In the genomic region with DNA sequence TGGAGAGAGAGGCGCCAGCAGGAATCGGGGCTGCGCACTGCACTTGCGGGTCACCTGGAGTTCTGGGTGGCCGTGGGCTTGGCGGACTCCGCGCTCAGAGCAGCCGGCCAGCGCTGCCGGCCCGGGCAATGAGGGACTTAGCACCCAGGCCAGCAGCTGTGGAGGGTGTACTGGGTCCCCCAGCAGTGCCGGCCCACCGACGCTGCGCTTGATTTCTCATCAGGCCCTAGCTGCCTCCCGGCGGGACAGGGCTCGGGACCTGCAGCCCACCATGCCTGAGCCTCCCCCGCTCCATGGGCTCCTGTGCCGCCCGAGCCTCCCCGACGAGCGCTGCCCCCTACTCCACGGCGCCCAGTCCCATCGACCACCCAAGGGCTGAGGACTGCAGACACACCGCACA, we compare ENCODE assay signal across 31 cellular contexts.
DNase-seq lines count a peak whose midpoint lies in the region; TF ChIP-seq lines count a peak whose summit lies in the region.
"Had no signal": no experiment of that assay in that cellular context is flagged by ENCODE, and none has a peak within 500 bp of the region (broad histone marks: within the 10 kb centered on the region; RNA-seq: fewer than 3 reads in every experiment).

No MANE protein-coding gene starts in this region.

- H3K36me3 Mint-ChIP-seq in chondrocyte (ENCODE audit: low read depth): no peaks in the 10 kb centered on the region
- H3K36me3 Mint-ChIP-seq: CD14-positive monocyte; CD4-positive, alpha-beta memory T cell; CD4-positive, CD25-positive, alpha-beta regulatory T cell; CD8-positive, alpha-beta memory T cell; CD8-positive, alpha-beta T cell had no signal

- H3K4me3 Mint-ChIP-seq in chondrocyte (ENCODE audit: unreplicated experiment): no peak overlapping the region
- H3K4me3 Mint-ChIP-seq: B cell; CD14-positive monocyte; CD4-positive, alpha-beta memory T cell; CD4-positive, alpha-beta T cell; CD4-positive, CD25-positive, alpha-beta regulatory T cell; CD8-positive, alpha-beta memory T cell; CD8-positive, alpha-beta T cell had no signal

- dilution Hi-C loops in mammary epithelial cell (cut with HindIII; ENCODE audit: low sequenced_read_pairs): no loop called here

- peaks cover 18% of the 10 kb centered on the region for H3K9me3 ChIP-seq in mesenchymal stem cell (ENCODE audit: control insufficient read depth, low read length)
- peaks cover 19% of the 10 kb centered on the region for H3K9me3 ChIP-seq in mammary epithelial cell (replicated peaks; ENCODE audit: insufficient read depth, low read length)
- H3K9me3 ChIP-seq in thyroid gland: no peaks in the 10 kb centered on the region
- H3K9me3 ChIP-seq: A549, BE2C, Caco-2 had no signal

- no peak overlapping the region for H2BK15ac ChIP-seq in mesenchymal stem cell (ENCODE audit: low read depth, poor library complexity, severe bottlenecking)

- H4K8ac ChIP-seq in mesenchymal stem cell (ENCODE audit: low read length): peak overlapping the region; percentile 60

- no peaks in the 10 kb centered on the region for H4K20me1 ChIP-seq in mammary epithelial cell (ENCODE audit: insufficient read depth, low read length)
- H4K20me1 ChIP-seq: BLaER1; BLaER1 treated with 17β-estradiol and CSF1 and Interleukin-3, amounts not matched to agents 10 nM and 100 nM had no signal

- no peaks in the 10 kb centered on the region for H3K79me2 ChIP-seq in mammary epithelial cell (ENCODE audit: insufficient read depth, low read length)

- H3K9me3 Mint-ChIP-seq in chondrocyte (ENCODE audit: low read depth): peaks cover 5% of the 10 kb centered on the region

- no peak overlapping the region for H3K4me3 ChIP-seq in mesenchymal stem cell (ENCODE audit: insufficient read depth in 1 of 2, low read depth in 1 of 2, low read length in 2 of 2)
- no peak overlapping the region for H3K4me3 ChIP-seq in mammary epithelial cell (replicated peaks in 1 of 3; ENCODE audit: insufficient read depth in 1 of 3, low read depth in 2 of 3, low read length in 3 of 3)
- H3K4me3 ChIP-seq in thyroid gland (replicated peaks in 1 of 3): no peak overlapping the region
- H3K4me3 ChIP-seq: A549; BLaER1; BLaER1 treated with 17β-estradiol and CSF1 and Interleukin-3, amounts not matched to agents 10 nM and 100 nM had no signal

- H3K4ac ChIP-seq in mesenchymal stem cell (ENCODE audit: low read depth in 1 of 2, low read length in 2 of 2): no peak overlapping the region

- no peak overlapping the region for H2BK5ac ChIP-seq in mesenchymal stem cell (ENCODE audit: low read depth, low read length, poor library complexity, severe bottlenecking)

- H2AFZ ChIP-seq in mesenchymal stem cell (ENCODE audit: low read depth, low read length): no peak overlapping the region
- H2AFZ ChIP-seq in mammary epithelial cell (ENCODE audit: low read depth, low read length): no peak overlapping the region

- no peak overlapping the region for H3K27ac Mint-ChIP-seq in chondrocyte (ENCODE audit: unreplicated experiment)
- H3K27ac Mint-ChIP-seq: B cell; CD14-positive monocyte; CD4-positive, alpha-beta memory T cell; CD4-positive, alpha-beta T cell; CD4-positive, CD25-positive, alpha-beta regulatory T cell; CD8-positive, alpha-beta memory T cell; CD8-positive, alpha-beta T cell had no signal

- no peak overlapping the region for H3K4me2 ChIP-seq in mesenchymal stem cell (ENCODE audit: low read length, poor library complexity, severe bottlenecking)
- no peak overlapping the region for H3K4me2 ChIP-seq in mammary epithelial cell (ENCODE audit: insufficient read depth, low read depth, low read length)
- H3K4me2 ChIP-seq: A549; BLaER1; BLaER1 treated with 17β-estradiol and CSF1 and Interleukin-3, amounts not matched to agents 10 nM and 100 nM had no signal

- H3K36me3 ChIP-seq in mesenchymal stem cell (ENCODE audit: control insufficient read depth in 1 of 2, insufficient read depth in 2 of 2, low read depth in 1 of 2, low read length in 2 of 2) (no peaks in the 10 kb centered on the region), mammary epithelial cell (ENCODE audit: insufficient read depth, low read length) (no peaks in the 10 kb centered on the region), thyroid gland (no peaks in the 10 kb centered on the region)
- H3K36me3 ChIP-seq: BE2C; BLaER1; BLaER1 treated with 17β-estradiol and CSF1 and Interleukin-3, amounts not matched to agents 10 nM and 100 nM had no signal

- H3K4me1 Mint-ChIP-seq in chondrocyte (ENCODE audit: low read depth): peaks cover 5% of the 10 kb centered on the region
- H3K4me1 Mint-ChIP-seq: B cell; CD4-positive, alpha-beta memory T cell; CD4-positive, CD25-positive, alpha-beta regulatory T cell; CD8-positive, alpha-beta memory T cell had no signal

- intact Hi-C loops in mammary epithelial cell (cut with micrococcal nuclease): no loop called here
- intact Hi-C loops in thyroid gland (cut with DNase I): no loop called here

- WGBS in mesenchymal stem cell: 96% methylated on average over 28 of the region's 29 CpGs
- 97% methylated on average over 14 of the region's 29 CpGs for WGBS in mammary epithelial cell (ENCODE audit: low coverage, missing lambda C conversion rate)
- WGBS in thyroid gland, 2 donors: 91 to 94% methylated on average over 10 to 17 of the region's 29 CpGs

- H3K23ac ChIP-seq in mesenchymal stem cell (ENCODE audit: low read length in 2 of 2): no peak overlapping the region

- H2BK12ac ChIP-seq in mesenchymal stem cell (ENCODE audit: low read length in 2 of 2): peak overlapping the region in 1 of 2 experiments; percentile 16

- H3K79me1 ChIP-seq in mesenchymal stem cell (replicated peaks; ENCODE audit: low read length, poor library complexity, severe bottlenecking): no peaks in the 10 kb centered on the region

- no peak overlapping the region for H2BK120ac ChIP-seq in mesenchymal stem cell (ENCODE audit: low read depth, low read length)

- CTCF ChIA-PET in mammary epithelial cell (lab: Charles Lee; ENCODE audit: low non-redundant PET): no interaction called here

- no peak for TF ChIP-seq POLR2A in thyroid gland (IDR thresholded peaks at IDR 0.05)

- in situ Hi-C loops in mammary epithelial cell (cut with MboI; ENCODE audit: low sequenced_read_pairs in 2 of 2): no loop called here

- peak; percentile 88 for DNase-seq in chondrocyte (ENCODE audit: low spot score)
- no peak for DNase-seq in mesenchymal stem cell
- DNase-seq in mammary epithelial cell: no peak
- no peak for DNase-seq in thyroid gland
- DNase-seq: 8988T; ACHN; AML-193; BE2C; C1 segment of cervical spinal cord; Caco-2; Calu3; CD4-positive, alpha-beta memory T cell; CD4-positive, alpha-beta T cell; CD4-positive, CD25-positive, alpha-beta regulatory T cell; CD8-positive, alpha-beta memory T cell; CD8-positive, alpha-beta T cell; COR-L47; DMS 273 treated with DMSO at 0.1 percent for 48 hours; DMS153; DMS53; DMS79; DMS79 treated with DMSO at 0.1 percent for 48 hours; DND-41; EL had no signal

- H2AK5ac ChIP-seq in mesenchymal stem cell (ENCODE audit: low read length, severe bottlenecking): no peak overlapping the region

- no peak overlapping the region for H3K9ac ChIP-seq in mesenchymal stem cell (ENCODE audit: low read length)
- no peak overlapping the region for H3K9ac ChIP-seq in mammary epithelial cell (ENCODE audit: insufficient read depth, low read length)
- H3K9ac ChIP-seq: BLaER1; BLaER1 treated with 17β-estradiol and CSF1 and Interleukin-3, amounts not matched to agents 10 nM and 100 nM had no signal

- peaks cover 4% of the 10 kb centered on the region for H3K27me3 Mint-ChIP-seq in chondrocyte (ENCODE audit: low read depth)
- H3K27me3 Mint-ChIP-seq: CD4-positive, alpha-beta T cell; CD4-positive, CD25-positive, alpha-beta regulatory T cell had no signal

- no peak for TF ChIP-seq CTCF in chondrocyte (IDR thresholded peaks at IDR 0.05)
- TF ChIP-seq CTCF in mammary epithelial cell (conservative IDR thresholded peaks at IDR 0.05 in 1 of 2, IDR thresholded peaks at IDR 0.05 in 1 of 2; ENCODE audit: extremely low read depth in 1 of 2, insufficient read depth in 1 of 2, low read depth in 1 of 2, low read length in 2 of 2): no peak
- no peak for TF ChIP-seq CTCF in thyroid gland (IDR thresholded peaks at IDR 0.05)

- H3K4me1 ChIP-seq in mesenchymal stem cell (ENCODE audit: control insufficient read depth, insufficient read depth, low read depth, low read length) (no peaks in the 10 kb centered on the region), mammary epithelial cell (ENCODE audit: insufficient read depth, low read length) (peaks cover 12% of the 10 kb centered on the region), thyroid gland (no peaks in the 10 kb centered on the region)
- H3K4me1 ChIP-seq: A549, BE2C, BLaER1, Caco-2 had no signal

- peak overlapping the region; percentile 45 for H4K91ac ChIP-seq in mesenchymal stem cell (ENCODE audit: low read length)

- H3K27ac ChIP-seq in mesenchymal stem cell (ENCODE audit: low read length, poor library complexity, severe bottlenecking) (no peak overlapping the region), mammary epithelial cell (ENCODE audit: insufficient read depth, low read depth, low read length) (no peak overlapping the region), thyroid gland (no peak overlapping the region)
- H3K27ac ChIP-seq: 22Rv1; A549; BLaER1; BLaER1 treated with 17β-estradiol and CSF1 and Interleukin-3, amounts not matched to agents 10 nM and 100 nM; C4-2B had no signal

- H3K18ac ChIP-seq in mesenchymal stem cell (ENCODE audit: low read depth in 1 of 2, low read length in 2 of 2): no peak overlapping the region

- H3K27me3 ChIP-seq in mesenchymal stem cell (ENCODE audit: control insufficient read depth in 1 of 2, insufficient read depth in 1 of 2, low read length in 2 of 2): no peaks in the 10 kb centered on the region
- no peaks in the 10 kb centered on the region for H3K27me3 ChIP-seq in mammary epithelial cell (ENCODE audit: insufficient read depth, low read length)
- no peaks in the 10 kb centered on the region for H3K27me3 ChIP-seq in thyroid gland
- H3K27me3 ChIP-seq: BLaER1; BLaER1 treated with 17β-estradiol and CSF1 and Interleukin-3, amounts not matched to agents 10 nM and 100 nM had no signal

- H3K14ac ChIP-seq in mesenchymal stem cell (ENCODE audit: low read length in 2 of 2): no peak overlapping the region

- no TSS peak for BruUV-seq in mammary epithelial cell (replicated peaks; lab: Mats Ljungman, UMichigan)
